ENCODE assay signal across 8 cellular contexts in genomic region chr2:195559431-195559914, GRCh38.
DNase-seq lines count a peak whose midpoint lies in the region; ATAC-seq and TF ChIP-seq lines count a peak whose summit lies in the region.

No MANE protein-coding gene starts in this region.

- peak overlapping the region; percentile 24; the same call in 1 of the 2 replicates for H2AFZ ChIP-seq in KMS-11 (ENCODE audit: low read depth)

- no peak overlapping the region for H3K4me3 ChIP-seq in KMS-11 (IDR thresholded peaks at IDR 0.05; ENCODE audit: insufficient read depth, low read depth, low read length)

- ATAC-seq in GM21529 (IDR thresholded peaks at IDR 0.05; ENCODE audit: unreplicated experiment): peak; percentile 80

- H3K4me2 ChIP-seq in KMS-11: peak overlapping the region; percentile 53

- peak overlapping the region; percentile 27; the same call in 1 of the 2 replicates for H3K9ac ChIP-seq in KMS-11

- H3K27ac ChIP-seq in KMS-11 (peak overlapping the region; percentile 87), epithelial cell of prostate (peak overlapping the region; percentile 84)

- H4K20me1 ChIP-seq in KMS-11 (ENCODE audit: insufficient read depth): no peaks in the 10 kb centered on the region

- no peaks in the 10 kb centered on the region for H3K36me3 ChIP-seq in KMS-11 (ENCODE audit: insufficient read depth)

- H3K4me1 ChIP-seq in KMS-11 (ENCODE audit: low read depth, poor library complexity, severe bottlenecking): peaks cover 71% of the 10 kb centered on the region

- H3K79me2 ChIP-seq in KMS-11 (ENCODE audit: insufficient read depth, low read depth): no peaks in the 10 kb centered on the region

- DNase-seq in ELR (ENCODE audit: low read depth) (peak; percentile 90), epithelial cell of prostate (ENCODE audit: low read depth, low spot score) (peak; percentile 63), COLO829 (ENCODE audit: low spot score) (no peak), HuH-7.5 (ENCODE audit: low spot score) (no peak)
- DNase-seq in activated CD4-positive, alpha-beta T cell treated with anti-CD3 and anti-CD28 coated beads for 4 hours: peak; percentile 73 to 76
- DNase-seq in stimulated activated CD4-positive, alpha-beta T cell treated with anti-CD3 and anti-CD28 coated beads, Interleukin-1b, Interleukin-23, amount 100 ng/mL, for 1 hour (ENCODE audit: low read depth in 2 of 2): peak; percentile 18 to 33

- TF ChIP-seq CTCF in KMS-11 (conservative IDR thresholded peaks at IDR 0.05; ENCODE audit: low read depth, low read length): no peak

- no peaks in the 10 kb centered on the region for H3K27me3 ChIP-seq in KMS-11 (ENCODE audit: insufficient read depth, low read depth)

Comparison
In these comparisons a context has a peak if more than half of its experiments do, and no peak if none do; other contexts are left out.
1. DNase-seq: peak in ELR (single experiment), activated CD4-positive, alpha-beta T cell treated with anti-CD3 and anti-CD28 coated beads for 4 hours (2 of 2), epithelial cell of prostate (single experiment) and stimulated activated CD4-positive, alpha-beta T cell treated with anti-CD3 and anti-CD28 coated beads, Interleukin-1b, Interleukin-23, amount 100 ng/mL, for 1 hour (2 of 2); none in COLO829 (single experiment) and HuH-7.5 (single experiment).